11 cellular contexts compared by ENCODE assay signal in the genomic region with DNA sequence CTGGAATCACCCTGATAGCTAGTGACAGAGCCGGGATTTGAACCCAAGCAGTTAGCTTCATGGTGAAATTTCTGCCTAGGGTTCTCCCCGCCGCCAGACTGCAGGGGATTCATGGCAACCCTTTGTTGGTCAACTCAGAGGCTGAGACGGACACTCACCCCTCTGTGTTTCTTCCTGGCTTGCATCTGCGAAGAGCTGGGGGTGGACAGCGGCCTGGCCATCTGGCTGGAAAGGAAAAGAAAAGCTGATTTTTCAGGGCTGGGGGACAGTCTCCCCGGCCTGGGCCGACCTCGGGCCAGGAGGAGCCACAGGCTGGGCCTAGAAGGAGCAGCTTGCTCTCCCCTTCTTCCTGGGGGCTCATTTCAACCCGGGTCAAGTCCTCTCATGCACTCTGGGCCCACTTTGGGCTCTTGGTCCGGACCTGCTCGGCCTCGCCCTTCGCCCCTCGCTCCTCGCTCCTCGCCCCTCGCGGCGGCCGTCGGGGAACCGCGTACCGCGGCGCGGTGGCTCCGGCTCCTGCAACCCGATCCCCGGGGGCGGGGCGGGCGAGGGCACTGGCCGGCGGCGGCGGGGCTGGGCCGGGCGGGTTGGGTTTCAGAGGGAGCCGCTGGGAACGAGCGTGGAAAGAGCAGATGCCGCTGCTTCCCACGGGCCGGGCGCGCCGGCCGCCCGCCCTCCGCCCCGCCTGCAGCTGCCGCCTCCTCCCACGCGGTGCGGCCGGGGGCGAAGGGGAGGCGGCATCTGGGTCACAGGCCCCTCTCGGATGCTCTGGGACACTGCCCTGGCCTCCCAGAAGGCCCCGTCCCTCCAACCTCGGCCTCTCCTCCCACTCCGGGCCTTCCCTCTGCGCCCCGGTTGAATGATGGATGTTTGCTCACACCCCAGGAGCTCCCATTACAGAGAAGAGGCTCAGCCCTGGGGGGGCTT. TPM values are rescaled to one million over a fixed set of nuclear protein-coding genes. Genes with fewer than 3 reads are reported as not detected.
A peak's percentile ranks its signal among the peaks of the same experiment; 100 is the strongest.
DNase-seq lines count a peak whose midpoint lies in the region; ATAC-seq and TF ChIP-seq lines count a peak whose summit lies in the region.
"Had no signal": no experiment of that assay in that cellular context is flagged by ENCODE, and none has a peak within 500 bp of the region (broad histone marks: within the 10 kb centered on the region; RNA-seq: fewer than 3 reads in every experiment).

No MANE protein-coding gene starts in this region.

- peak overlapping the region; percentile 72 to 97 (median 72) for H3K27ac Mint-ChIP-seq in nephron
- H3K27ac Mint-ChIP-seq: CD8-positive, alpha-beta T cell had no signal

- TF ChIP-seq CTCF in fibroblast of the aortic adventitia (IDR thresholded peaks at IDR 0.05; ENCODE audit: insufficient read depth, low read length) (no peak), nephron (IDR thresholded peaks at IDR 0.05; ENCODE audit: unreplicated experiment in 3 of 3) (no peak)

- H3K27me3 Mint-ChIP-seq in nephron (ENCODE audit: low read depth) = peaks cover 3% of the 10 kb centered on the region

- H3K36me3 Mint-ChIP-seq in nephron (ENCODE audit: low read depth) = peaks cover 26% of the 10 kb centered on the region
- H3K36me3 Mint-ChIP-seq: CD8-positive, alpha-beta T cell had no signal

- ATAC-seq in HG03469 (IDR thresholded peaks at IDR 0.05; ENCODE audit: unreplicated experiment) = no peak
- ATAC-seq in HG03571 (IDR thresholded peaks at IDR 0.05; ENCODE audit: unreplicated experiment) = no peak
- no peak for ATAC-seq in GM21447 (IDR thresholded peaks at IDR 0.05; ENCODE audit: unreplicated experiment)
- ATAC-seq: CD8-positive, alpha-beta T cell; HCT116 had no signal

- peak overlapping the region; percentile 61 to 82 (median 79) for H3K4me3 Mint-ChIP-seq in nephron
- H3K4me3 Mint-ChIP-seq: CD8-positive, alpha-beta T cell had no signal

- no peaks in the 10 kb centered on the region for H3K9me3 Mint-ChIP-seq in nephron
- H3K9me3 Mint-ChIP-seq: CD8-positive, alpha-beta T cell had no signal

- H3K4me3 ChIP-seq in fibroblast of the aortic adventitia (ENCODE audit: low read depth, low read length) = no peak overlapping the region

- DNase-seq in AG08396 (ENCODE audit: low spot score) (peak; percentile 85), NCI-H226 (peak; percentile 21), fibroblast of the aortic adventitia (ENCODE audit: low read depth) (peak; percentile 20), cerebellum (ENCODE audit: low spot score) (no peak)
- DNase-seq: activated naive CD4-positive, alpha-beta T cell; CD8-positive, alpha-beta T cell had no signal

- peaks cover 69% of the 10 kb centered on the region for H3K4me1 Mint-ChIP-seq in nephron

RNA-seq across cellular contexts. Expression of a gene that starts 6.7 kb away (rescaled TPM):
- total RNA-seq in fibroblast of the aortic adventitia (ENCODE audit: low replicate concordance) = not detected in 2 replicates
- total RNA-seq in cerebellum = 0.82 TPM
- total RNA-seq: CD8-positive, alpha-beta T cell had no signal

RNA-seq across cellular contexts. Expression of a gene that starts 39.2 kb away (rescaled TPM):
- total RNA-seq in fibroblast of the aortic adventitia (ENCODE audit: low replicate concordance) = not detected in 2 replicates
- 1.00 TPM for total RNA-seq in cerebellum

RNA-seq across cellular contexts. Expression of a gene that starts 56.2 kb away (rescaled TPM):
- total RNA-seq in fibroblast of the aortic adventitia (ENCODE audit: low replicate concordance) (139 and 422 TPM in 2 replicates), cerebellum (79.6 TPM)

RNA-seq across cellular contexts. Expression of a gene that starts 58.5 kb away (rescaled TPM):
- under 0.01 TPM in 1 of 2 replicates, not detected in the other for total RNA-seq in fibroblast of the aortic adventitia (ENCODE audit: low replicate concordance)
- 27.9 TPM for total RNA-seq in cerebellum
